In the genomic region with DNA sequence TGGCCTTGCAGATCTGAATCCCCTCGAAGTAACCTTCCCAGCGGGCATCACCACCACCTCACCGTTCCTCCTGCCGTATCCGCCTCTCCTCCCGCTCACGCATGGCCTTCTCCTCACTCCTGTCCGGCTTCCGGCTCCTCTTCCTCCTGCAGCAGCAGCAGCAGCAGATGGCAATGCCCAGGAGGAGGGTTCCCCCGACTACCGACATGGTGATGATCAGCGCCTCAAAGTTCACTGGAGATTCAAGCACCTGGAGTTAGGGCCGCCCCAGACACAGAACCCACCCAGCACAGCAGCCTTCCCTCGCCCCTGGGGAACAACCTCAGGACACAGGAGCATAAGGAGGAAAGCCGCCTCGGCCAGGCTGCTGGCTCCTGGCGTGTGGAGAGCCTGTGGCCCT, we compare ENCODE assay signal across 28 cellular contexts. TPM values are rescaled to one million over a fixed set of nuclear protein-coding genes. Genes with fewer than 3 reads are reported as not detected.
DNase-seq lines count a peak whose midpoint lies in the region; ATAC-seq, FAIRE-seq and TF ChIP-seq lines count a peak whose summit lies in the region.
"Had no signal": no experiment of that assay in that cellular context is flagged by ENCODE, and none has a peak within 500 bp of the region (broad histone marks: within the 10 kb centered on the region; RNA-seq: fewer than 3 reads in every experiment).

No MANE protein-coding gene starts in this region.

- H3K36me3 Mint-ChIP-seq in activated naive CD4-positive, alpha-beta T cell treated with anti-CD3 and anti-CD28 coated beads, Interleukin-2, amount 50 U/mL, for 72 hours = peaks cover 8 to 41% of the 10 kb centered on the region in 2 donors
- H3K36me3 Mint-ChIP-seq in activated naive CD4-positive, alpha-beta T cell treated with anti-CD3 and anti-CD28 coated beads for 36 hours (ENCODE audit: low read depth) = peaks cover 29% of the 10 kb centered on the region
- H3K36me3 Mint-ChIP-seq in T-helper 17 cell (ENCODE audit: low read depth) = peaks cover 4% of the 10 kb centered on the region
- peaks cover 74% of the 10 kb centered on the region for H3K36me3 Mint-ChIP-seq in nephron progenitor cell (ENCODE audit: low read depth)

- peaks cover 81% of the 10 kb centered on the region for H3K36me3 ChIP-seq in upper lobe of right lung

- H3K27me3 Mint-ChIP-seq in activated naive CD4-positive, alpha-beta T cell treated with anti-CD3 and anti-CD28 coated beads for 36 hours (ENCODE audit: low read depth) = no peaks in the 10 kb centered on the region
- H3K27me3 Mint-ChIP-seq in T-helper 17 cell (no peaks in the 10 kb centered on the region), nephron progenitor cell (ENCODE audit: low read depth, poor library complexity) (no peaks in the 10 kb centered on the region)
- H3K27me3 Mint-ChIP-seq: activated CD4-positive, alpha-beta memory T cell treated with anti-CD3 and anti-CD28 coated beads for 36 hours; activated naive CD8-positive, alpha-beta T cell treated with anti-CD3 and anti-CD28 coated beads, Interleukin-2, amount 10 ng/mL, durations not matched to agents 7 days and 5 days had no signal

- no peaks in the 10 kb centered on the region for H3K9me3 Mint-ChIP-seq in activated naive CD4-positive, alpha-beta T cell treated with anti-CD3 and anti-CD28 coated beads, Interleukin-2, amount 50 U/mL, for 72 hours
- no peaks in the 10 kb centered on the region for H3K9me3 Mint-ChIP-seq in activated naive CD4-positive, alpha-beta T cell treated with anti-CD3 and anti-CD28 coated beads for 36 hours
- H3K9me3 Mint-ChIP-seq in nephron progenitor cell = no peaks in the 10 kb centered on the region
- H3K9me3 Mint-ChIP-seq: activated CD4-positive, alpha-beta memory T cell treated with anti-CD3 and anti-CD28 coated beads for 36 hours; activated naive CD8-positive, alpha-beta T cell treated with anti-CD3 and anti-CD28 coated beads, Interleukin-2, amount 10 ng/mL, durations not matched to agents 7 days and 5 days had no signal

- CTCF ChIA-PET in activated naive CD4-positive, alpha-beta T cell treated with anti-CD3 and anti-CD28 coated beads for 36 hours (lab: Charles Lee) = interaction anchor here (1.5 kb wide), 1 partner anchor 9 kb away, joined by 3 read pairs; no protein-coding TSS in a partner anchor

- peaks cover 45% of the 10 kb centered on the region for H3K4me1 Mint-ChIP-seq in activated naive CD4-positive, alpha-beta T cell treated with anti-CD3 and anti-CD28 coated beads for 36 hours (ENCODE audit: low read depth)
- H3K4me1 Mint-ChIP-seq in T-helper 17 cell (peaks cover 18% of the 10 kb centered on the region), nephron progenitor cell (peaks cover under 1% of the 10 kb centered on the region)

- FAIRE-seq in urothelium cell line (lab: Jason Lieb, UNC) = no peak
- FAIRE-seq: colon, GM12891, islet of Langerhans had no signal

- peaks cover 4% of the 10 kb centered on the region for H3K4me1 ChIP-seq in upper lobe of right lung
- H3K4me1 ChIP-seq: ascending aorta, BE2C had no signal

- TF ChIP-seq CTCF in nephron progenitor cell (IDR thresholded peaks at IDR 0.05) (no peak), upper lobe of right lung (IDR thresholded peaks at IDR 0.05) (no peak)

- H3K9me3 ChIP-seq in T-helper 17 cell (ENCODE audit: control insufficient read depth, low read length, poor library complexity, severe bottlenecking) (no peaks in the 10 kb centered on the region), upper lobe of right lung (no peaks in the 10 kb centered on the region)
- H3K9me3 ChIP-seq: ascending aorta, BE2C, suprapubic skin had no signal

- H3K4me3 Mint-ChIP-seq in activated naive CD4-positive, alpha-beta T cell treated with anti-CD3 and anti-CD28 coated beads for 36 hours = no peak overlapping the region
- H3K4me3 Mint-ChIP-seq in T-helper 17 cell = no peak overlapping the region
- H3K4me3 Mint-ChIP-seq in nephron progenitor cell = no peak overlapping the region
- H3K4me3 Mint-ChIP-seq: activated CD4-positive, alpha-beta memory T cell treated with anti-CD3 and anti-CD28 coated beads for 36 hours; activated naive CD8-positive, alpha-beta T cell treated with anti-CD3 and anti-CD28 coated beads, Interleukin-2, amount 10 ng/mL, durations not matched to agents 7 days and 5 days had no signal

- intact Hi-C loops in activated naive CD4-positive, alpha-beta T cell treated with anti-CD3 and anti-CD28 coated beads for 36 hours (cut with micrococcal nuclease) = no loop called here
- intact Hi-C loops in upper lobe of right lung (cut with DNase I) = loop anchor here (10.0 kb wide), 1 partner anchor 51 kb away; the partner anchor contains the start of gene UBE2G2

- no peak overlapping the region for H3K4me3 ChIP-seq in upper lobe of right lung
- H3K4me3 ChIP-seq: ascending aorta, suprapubic skin had no signal

- no peak overlapping the region for H3K27ac ChIP-seq in upper lobe of right lung
- H3K27ac ChIP-seq: ascending aorta, epithelial cell of prostate, suprapubic skin had no signal

- H3K27ac Mint-ChIP-seq in activated naive CD4-positive, alpha-beta T cell treated with anti-CD3 and anti-CD28 coated beads, Interleukin-2, amount 50 U/mL, for 72 hours = peak overlapping the region; percentile 53 to 69
- H3K27ac Mint-ChIP-seq in activated naive CD4-positive, alpha-beta T cell treated with anti-CD3 and anti-CD28 coated beads for 36 hours = no peak overlapping the region
- H3K27ac Mint-ChIP-seq in T-helper 17 cell (peak overlapping the region; percentile 77), nephron progenitor cell (peak overlapping the region; percentile 26)
- H3K27ac Mint-ChIP-seq: activated CD4-positive, alpha-beta memory T cell treated with anti-CD3 and anti-CD28 coated beads for 36 hours; activated naive CD8-positive, alpha-beta T cell treated with anti-CD3 and anti-CD28 coated beads, Interleukin-2, amount 10 ng/mL, durations not matched to agents 7 days and 5 days had no signal

- H3K27me3 ChIP-seq in upper lobe of right lung = no peaks in the 10 kb centered on the region
- H3K27me3 ChIP-seq: ascending aorta, BE2C, suprapubic skin had no signal

- ATAC-seq in activated naive CD4-positive, alpha-beta T cell treated with anti-CD3 and anti-CD28 coated beads, Interleukin-2, amount 50 U/mL, for 72 hours = no peak
- no peak for ATAC-seq in T-helper 17 cell
- no peak for ATAC-seq in upper lobe of right lung
- ATAC-seq: Panc1 had no signal

- no peak for DNase-seq in activated naive CD4-positive, alpha-beta T cell treated with anti-CD3 and anti-CD28 coated beads, Interleukin-2, amount 50 U/mL, for 72 hours (ENCODE audit: low spot score in 2 of 2)
- no peak for DNase-seq in activated naive CD4-positive, alpha-beta T cell treated with anti-CD3 and anti-CD28 coated beads for 36 hours
- DNase-seq in T-helper 17 cell (no peak), nephron progenitor cell (no peak), upper lobe of right lung (peak; percentile 49), 8988T (no peak), urothelium cell line (ENCODE audit: low spot score) (no peak), NCI-H2227 (lab: John Stamatoyannopoulos, UW; ENCODE audit: unreplicated experiment) (no peak)
- DNase-seq: activated CD4-positive, alpha-beta memory T cell treated with anti-CD3 and anti-CD28 coated beads for 36 hours; activated CD4-positive, CD25-positive, alpha-beta regulatory T cell treated with anti-CD3 and anti-CD28 coated beads, Interleukin-2, amount 50 U/mL, for 72 hours; activated CD8-positive, alpha-beta memory T cell treated with anti-CD3 and anti-CD28 coated beads, Interleukin-2, amount 50 U/mL, for 4 hours; activated naive CD8-positive, alpha-beta T cell treated with anti-CD3 and anti-CD28 coated beads, Interleukin-2, amount 10 ng/mL, durations not matched to agents 7 days and 5 days; BE2C; COR-L47; Karpas-422; NCI-H1436 treated with DMSO at 0.1 percent for 48 hours; NCI-H2081 treated with DMSO at 0.1 percent for 48 hours; NCI-H748 treated with DMSO at 0.1 percent for 48 hours; nucleus accumbens; SHP77; stimulated activated naive CD4-positive, alpha-beta T cell treated with Interleukin-2 at 50 U/mL for 16 hours had no signal

RNA-seq across cellular contexts. Expression of gene PTTG1IP, which starts 17.4 kb away (rescaled TPM):
- total RNA-seq in activated naive CD4-positive, alpha-beta T cell treated with anti-CD3 and anti-CD28 coated beads, Interleukin-2, amount 50 U/mL, for 72 hours = 10 to 100 TPM; 61.7 to 99.8 TPM
- 10 to 100 TPM; 37.6 to 38.5 TPM for total RNA-seq in activated naive CD4-positive, alpha-beta T cell treated with anti-CD3 and anti-CD28 coated beads for 36 hours
- total RNA-seq in T-helper 17 cell = 100 to 1,000 TPM in 1 of 2 donors, 10 to 100 TPM in 1; 98.4 to 123 TPM
- 244 TPM for total RNA-seq in upper lobe of right lung

RNA-seq across cellular contexts. Expression of gene SUMO3, which starts 38.3 kb away (rescaled TPM):
- total RNA-seq in activated naive CD4-positive, alpha-beta T cell treated with anti-CD3 and anti-CD28 coated beads, Interleukin-2, amount 50 U/mL, for 72 hours = 10 to 100 TPM; 72.8 to 81.2 TPM
- total RNA-seq in activated naive CD4-positive, alpha-beta T cell treated with anti-CD3 and anti-CD28 coated beads for 36 hours = 10 to 100 TPM; 87.1 to 94.7 TPM
- total RNA-seq in T-helper 17 cell (10 to 100 TPM; 62.1 to 73.4 TPM), upper lobe of right lung (85.0 TPM)

RNA-seq across cellular contexts. Expression of gene UBE2G2, which starts 54.5 kb away (rescaled TPM):
- 100 to 1,000 TPM; 114 to 126 TPM for total RNA-seq in activated naive CD4-positive, alpha-beta T cell treated with anti-CD3 and anti-CD28 coated beads, Interleukin-2, amount 50 U/mL, for 72 hours
- total RNA-seq in activated naive CD4-positive, alpha-beta T cell treated with anti-CD3 and anti-CD28 coated beads for 36 hours = 10 to 100 TPM; 94.0 to 95.2 TPM
- total RNA-seq in T-helper 17 cell = 100 to 1,000 TPM; 124 TPM
- total RNA-seq in upper lobe of right lung = 78.8 TPM
